Comparison of ENCODE assay signal across 6 cellular contexts in genomic region chr3:135980343-135980742, GRCh38.
"Had no signal": no experiment of that assay in that cellular context is flagged by ENCODE, and none has a peak within 500 bp of the region (broad histone marks: within the 10 kb centered on the region; RNA-seq: fewer than 3 reads in every experiment).

No MANE protein-coding gene starts in this region.

- H2AFZ ChIP-seq: GM23338 had no signal

- H3K27ac Mint-ChIP-seq: GM23338, H9 had no signal

- DNase-seq: H9, HCEC 1CT had no signal

- H3K4me2 ChIP-seq: GM23338 had no signal

- H3K27ac ChIP-seq: HL-60 had no signal

- ATAC-seq: GM23338, HepG2, K562 had no signal

- H3K4me3 Mint-ChIP-seq: GM23338, H9 had no signal

- H3K9me3 Mint-ChIP-seq: GM23338, H9 had no signal

- H3K4me3 ChIP-seq: GM23338, K562 had no signal

- H3K4me1 Mint-ChIP-seq: GM23338 had no signal
